26 cellular contexts compared by ENCODE assay signal in genomic region chr12:132251741-132252490, GRCh38.
"Had no signal": no experiment of that assay in that cellular context is flagged by ENCODE, and none has a peak within 500 bp of the region (broad histone marks: within the 10 kb centered on the region; RNA-seq: fewer than 3 reads in every experiment).

No MANE protein-coding gene starts in this region.

- H3K4me3 ChIP-seq: K562, Peyer's patch had no signal

- H3K4me1 Mint-ChIP-seq: activated CD4-positive, alpha-beta memory T cell treated with anti-CD3 and anti-CD28 coated beads, Interleukin-2, amount 10 ng/mL, durations not matched to agents 7 days and 5 days; activated CD4-positive, alpha-beta T cell treated with anti-CD3 and anti-CD28 coated beads for 36 hours had no signal

- H3K4me3 Mint-ChIP-seq: activated CD4-positive, alpha-beta memory T cell treated with anti-CD3 and anti-CD28 coated beads, Interleukin-2, amount 10 ng/mL, durations not matched to agents 7 days and 5 days; activated CD4-positive, alpha-beta T cell treated with anti-CD3 and anti-CD28 coated beads for 36 hours; activated T-helper 1 cell treated with anti-CD3 and anti-CD28 coated beads, Interleukin-12 subunit alpha, Interleukin-12 subunit beta, Interleukin-2, Interleukin-4 antibody, amounts not matched to agents 30 ng/mL and 10 ng/mL and 1 ng/mL, durations not matched to agents 14 hours and 24 hours and 36 hours had no signal

- H3K27ac ChIP-seq: Peyer's patch, RWPE1, WERI-Rb-1 had no signal

- DNase-seq: activated CD4-positive, alpha-beta memory T cell treated with anti-CD3 and anti-CD28 coated beads, Interleukin-2, amount 10 ng/mL, durations not matched to agents 7 days and 5 days; activated CD4-positive, alpha-beta T cell treated with anti-CD3 and anti-CD28 coated beads for 36 hours; activated CD4-positive, alpha-beta T cell treated with anti-CD3 and anti-CD28 coated beads, Interleukin-2, amount 50 U/mL, for 1 hour; activated CD8-positive, alpha-beta memory T cell treated with anti-CD3 and anti-CD28 coated beads, Interleukin-2, amount 50 U/mL, for 4 hours; activated effector memory CD4-positive, alpha-beta T cell treated with anti-CD3 and anti-CD28 coated beads, Interleukin-2, amount 50 U/mL, for 16 hours; activated naive CD4-positive, alpha-beta T cell treated with Interleukin-2 at 50 U/mL for 16 hours; caudate nucleus; Karpas-422; MM.1S; NCI-H1105; NCI-H1436; NCI-H1694 treated with DMSO at 0.1 percent for 48 hours; NCI-H2081; NCI-H510A treated with DMSO at 0.1 percent for 48 hours; NCI-H69; NK-92 treated with Interleukin-12 subunit alpha and Interleukin-12 subunit beta, amount 100 ng/mL, for 24 hours; Peyer's patch; SHP77 treated with DMSO at 0.1 percent for 48 hours; T-helper 2 cell; T1000; WERI-Rb-1 had no signal

- H3K27me3 Mint-ChIP-seq: activated CD4-positive, alpha-beta memory T cell treated with anti-CD3 and anti-CD28 coated beads, Interleukin-2, amount 10 ng/mL, durations not matched to agents 7 days and 5 days; activated CD4-positive, alpha-beta T cell treated with anti-CD3 and anti-CD28 coated beads for 36 hours had no signal

- H3K9me3 Mint-ChIP-seq: activated CD4-positive, alpha-beta memory T cell treated with anti-CD3 and anti-CD28 coated beads, Interleukin-2, amount 10 ng/mL, durations not matched to agents 7 days and 5 days; activated naive CD4-positive, alpha-beta T cell treated with anti-CD3 and anti-CD28 coated beads, Interleukin-2, amount 50 U/mL, for 72 hours; activated T-helper 1 cell treated with anti-CD3 and anti-CD28 coated beads, Interleukin-12 subunit alpha, Interleukin-12 subunit beta, Interleukin-2, Interleukin-4 antibody, amounts not matched to agents 30 ng/mL and 10 ng/mL and 1 ng/mL, durations not matched to agents 14 hours and 24 hours and 36 hours had no signal

- H3K4me1 ChIP-seq: Peyer's patch had no signal

- H3K27ac Mint-ChIP-seq: activated CD4-positive, alpha-beta memory T cell treated with anti-CD3 and anti-CD28 coated beads, Interleukin-2, amount 10 ng/mL, durations not matched to agents 7 days and 5 days; activated CD4-positive, alpha-beta T cell treated with anti-CD3 and anti-CD28 coated beads for 36 hours; activated naive CD4-positive, alpha-beta T cell treated with anti-CD3 and anti-CD28 coated beads, Interleukin-2, amount 50 U/mL, for 72 hours; activated T-helper 1 cell treated with anti-CD3 and anti-CD28 coated beads, Interleukin-12 subunit alpha, Interleukin-12 subunit beta, Interleukin-2, Interleukin-4 antibody, amounts not matched to agents 30 ng/mL and 10 ng/mL and 1 ng/mL, durations not matched to agents 14 hours and 24 hours and 36 hours had no signal

- H3K27me3 ChIP-seq: Peyer's patch had no signal

- H3K36me3 ChIP-seq: Peyer's patch, WERI-Rb-1 had no signal

- FAIRE-seq: K562, TTC549 had no signal

- H3K9me3 ChIP-seq: Peyer's patch had no signal

- H3K36me3 Mint-ChIP-seq: activated naive CD4-positive, alpha-beta T cell treated with anti-CD3 and anti-CD28 coated beads, Interleukin-2, amount 50 U/mL, for 72 hours had no signal

- ATAC-seq: activated CD4-positive, alpha-beta T cell treated with anti-CD3 and anti-CD28 coated beads for 36 hours; activated naive CD4-positive, alpha-beta T cell treated with anti-CD3 and anti-CD28 coated beads, Interleukin-2, amount 50 U/mL, for 72 hours; K562 had no signal
